9 cellular contexts compared by ENCODE assay signal in the genomic region with DNA sequence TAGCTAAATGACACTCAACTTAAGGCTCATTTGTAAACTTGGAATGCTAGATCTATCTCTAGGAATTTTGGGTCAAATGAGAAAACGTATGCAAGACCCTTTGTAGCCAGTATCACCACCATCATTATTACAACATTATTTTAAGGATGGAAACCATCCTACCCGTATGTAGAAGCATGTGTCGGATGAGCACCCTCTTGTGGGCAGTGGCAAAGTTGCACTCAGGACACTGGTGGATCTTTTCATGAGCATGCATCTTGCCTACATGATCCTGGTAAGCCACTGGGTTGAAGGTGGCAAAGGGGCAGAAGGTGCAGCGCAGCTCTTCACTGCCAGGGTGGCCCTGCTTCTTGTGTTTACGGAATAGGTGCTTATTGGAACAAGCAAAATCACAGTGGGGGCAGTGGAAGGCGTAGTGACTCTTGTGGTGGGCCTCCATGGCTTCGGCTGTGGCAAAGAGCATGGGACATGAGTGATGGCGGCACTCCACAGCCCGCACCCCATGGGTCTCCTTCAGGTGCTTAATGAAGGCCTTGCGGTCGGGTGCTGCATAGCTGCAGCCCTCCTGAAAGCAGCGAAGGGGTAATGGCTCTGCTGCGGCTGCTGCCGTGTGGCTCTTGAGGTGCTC. TPM values are rescaled to one million over a fixed set of nuclear protein-coding genes. Genes with fewer than 3 reads are reported as not detected.
DNase-seq lines count a peak whose midpoint lies in the region; ATAC-seq and TF ChIP-seq lines count a peak whose summit lies in the region.
"Had no signal": no experiment of that assay in that cellular context is flagged by ENCODE, and none has a peak within 500 bp of the region (broad histone marks: within the 10 kb centered on the region; RNA-seq: fewer than 3 reads in every experiment).

No MANE protein-coding gene starts in this region.

- H3K27ac ChIP-seq in esophagus muscularis mucosa (replicated peaks in 1 of 4), result no peak overlapping the region
- no peak overlapping the region for H3K27ac ChIP-seq in upper lobe of right lung
- H3K27ac ChIP-seq: SK-N-MC had no signal

- TF ChIP-seq POLR2A in esophagus muscularis mucosa (IDR thresholded peaks at IDR 0.05; ENCODE audit: low read depth), result no peak

- H3K9me3 Mint-ChIP-seq in natural killer cell, result no peaks in the 10 kb centered on the region

- ATAC-seq in natural killer cell, result peak; percentile 78 to 94 (median 90)
- ATAC-seq in upper lobe of right lung, result peak; percentile 83

- H3K4me3 Mint-ChIP-seq in natural killer cell, result no peak overlapping the region

- H3K4me1 Mint-ChIP-seq in natural killer cell, result peaks cover 17 to 18% of the 10 kb centered on the region in 2 donors

- H3K27me3 ChIP-seq in esophagus muscularis mucosa, result no peaks in the 10 kb centered on the region
- H3K27me3 ChIP-seq in upper lobe of right lung, result no peaks in the 10 kb centered on the region

- DNase-seq in CMK (ENCODE audit: low read depth) (peak; percentile 33), H4 (ENCODE audit: low spot score) (peak; percentile 59), NCI-H774 (lab: John Stamatoyannopoulos, UW) (peak; percentile 27), activated T-cell treated with anti-CD3 and anti-CD28 coated beads for 1 hour (ENCODE audit: low read depth) (peak; percentile 35), esophagus muscularis mucosa (ENCODE audit: extremely low spot score) (no peak), natural killer cell (peak; percentile 30), upper lobe of right lung (no peak), GF-D8 (lab: John Stamatoyannopoulos, UW) (no peak)

- H3K4me3 ChIP-seq in esophagus muscularis mucosa (no peak overlapping the region), upper lobe of right lung (no peak overlapping the region)
- H3K4me3 ChIP-seq: SK-N-MC had no signal

- H3K4me1 ChIP-seq in esophagus muscularis mucosa, result peaks cover 0 to 5% (median 0%) of the 10 kb centered on the region in 4 donors
- H3K4me1 ChIP-seq in upper lobe of right lung, result no peaks in the 10 kb centered on the region

- no peaks in the 10 kb centered on the region for H3K27me3 Mint-ChIP-seq in natural killer cell (ENCODE audit: low read depth in 2 of 2)

- intact Hi-C loops in esophagus muscularis mucosa (cut with DNase I), result loop anchor here (5.0 kb wide), 2 partner anchors 66 to 81 kb away; a partner anchor contains a TSS
- intact Hi-C loops in natural killer cell (cut with micrococcal nuclease), result loop anchor here (1.0 to 2.0 kb wide), 3 partner anchors 198 to 347 kb away; no protein-coding TSS in a partner anchor
- intact Hi-C loops in upper lobe of right lung (cut with DNase I), result no loop called here

- peak; percentile 73 to 93 (median 75) for TF ChIP-seq CTCF in esophagus muscularis mucosa (IDR thresholded peaks at IDR 0.05)
- peak; percentile 73 for TF ChIP-seq CTCF in natural killer cell (IDR thresholded peaks at IDR 0.05)
- TF ChIP-seq CTCF in upper lobe of right lung (IDR thresholded peaks at IDR 0.05), result peak; percentile 84

- 61% methylated on average over 7 of the region's 14 CpGs for WGBS in esophagus muscularis mucosa

- H3K9me3 ChIP-seq in esophagus muscularis mucosa, result no peaks in the 10 kb centered on the region
- H3K9me3 ChIP-seq in upper lobe of right lung, result no peaks in the 10 kb centered on the region

- TF ChIP-seq EP300 in esophagus muscularis mucosa (IDR thresholded peaks at IDR 0.05), result no peak

- H3K36me3 ChIP-seq in esophagus muscularis mucosa (peaks cover 78 to 100% (median 96%) of the 10 kb centered on the region in 4 donors), upper lobe of right lung (peaks cover 98% of the 10 kb centered on the region)

- H3K27ac Mint-ChIP-seq in natural killer cell, result peak overlapping the region in 1 of 2 donors; percentile 21

- peaks cover 11% of the 10 kb centered on the region for H3K36me3 Mint-ChIP-seq in natural killer cell

RNA-seq across cellular contexts. Expression of a gene that starts 10.8 kb away (rescaled TPM):
- total RNA-seq in H4 (2014; rRNA removed; shearing (Covaris generic)), result 4.2 and 6.8 TPM in 2 replicates
- total RNA-seq in esophagus muscularis mucosa, result 10 to 100 TPM; 17.4 to 33.6 (median 26.3) TPM
- total RNA-seq in natural killer cell, result 10 to 100 TPM; 57.0 to 67.8 (median 62.6) TPM
- total RNA-seq in upper lobe of right lung, result 18.3 TPM

RNA-seq across cellular contexts. Expression of a gene that starts 10.9 kb away (rescaled TPM):
- total RNA-seq in H4 (2014; rRNA removed; shearing (Covaris generic)), result 15.9 and 28.1 TPM in 2 replicates
- 10 to 100 TPM; 21.3 to 27.3 (median 25.6) TPM for total RNA-seq in esophagus muscularis mucosa
- total RNA-seq in natural killer cell, result 10 to 100 TPM; 20.1 to 30.9 (median 20.5) TPM
- 38.5 TPM for total RNA-seq in upper lobe of right lung

RNA-seq across cellular contexts. Expression of a gene that starts 23.2 kb away (rescaled TPM):
- 35.2 and 59.5 TPM in 2 replicates for total RNA-seq in H4 (2014; rRNA removed; shearing (Covaris generic))
- total RNA-seq in esophagus muscularis mucosa (10 to 100 TPM; 16.6 to 27.5 (median 21.1) TPM), natural killer cell (10 to 100 TPM; 16.5 to 22.8 (median 20.1) TPM), upper lobe of right lung (20.2 TPM)

RNA-seq across cellular contexts. Expression of a gene that starts 23.3 kb away (rescaled TPM):
- 10.4 and 19.5 TPM in 2 replicates for total RNA-seq in H4 (2014; rRNA removed; shearing (Covaris generic))
- total RNA-seq in esophagus muscularis mucosa, result 10 to 100 TPM; 12.1 to 19.1 (median 14.8) TPM
- total RNA-seq in natural killer cell, result 10 to 100 TPM; 20.0 to 20.3 (median 20.2) TPM
- total RNA-seq in upper lobe of right lung, result 35.2 TPM

RNA-seq across cellular contexts. Expression of a gene that starts 40.9 kb away (rescaled TPM):
- total RNA-seq in H4 (2014; rRNA removed; shearing (Covaris generic)), result 0.29 and 1.3 TPM in 2 replicates
- total RNA-seq in esophagus muscularis mucosa, result 1 to 10 TPM; 2.6 to 5.8 (median 4.8) TPM
- total RNA-seq in natural killer cell, result under 1 TPM; 0.43 to 0.83 (median 0.54) TPM
- total RNA-seq in upper lobe of right lung, result 1.0 TPM

Comparison
In these comparisons a context has a peak if more than half of its experiments do, and no peak if none do; other contexts are left out.
1. DNase-seq: peak in CMK (single experiment), H4 (single experiment), NCI-H774 (single experiment), activated T-cell treated with anti-CD3 and anti-CD28 coated beads for 1 hour (single experiment) and natural killer cell (single experiment); none in esophagus muscularis mucosa (single experiment), upper lobe of right lung (single experiment) and GF-D8 (single experiment).
2. Peak in every context shown above with its lines, with median percentiles within 50 percentile points of each other: CTCF ChIP-seq.